Comparison of ENCODE assay signal across 28 cellular contexts in the genomic region with DNA sequence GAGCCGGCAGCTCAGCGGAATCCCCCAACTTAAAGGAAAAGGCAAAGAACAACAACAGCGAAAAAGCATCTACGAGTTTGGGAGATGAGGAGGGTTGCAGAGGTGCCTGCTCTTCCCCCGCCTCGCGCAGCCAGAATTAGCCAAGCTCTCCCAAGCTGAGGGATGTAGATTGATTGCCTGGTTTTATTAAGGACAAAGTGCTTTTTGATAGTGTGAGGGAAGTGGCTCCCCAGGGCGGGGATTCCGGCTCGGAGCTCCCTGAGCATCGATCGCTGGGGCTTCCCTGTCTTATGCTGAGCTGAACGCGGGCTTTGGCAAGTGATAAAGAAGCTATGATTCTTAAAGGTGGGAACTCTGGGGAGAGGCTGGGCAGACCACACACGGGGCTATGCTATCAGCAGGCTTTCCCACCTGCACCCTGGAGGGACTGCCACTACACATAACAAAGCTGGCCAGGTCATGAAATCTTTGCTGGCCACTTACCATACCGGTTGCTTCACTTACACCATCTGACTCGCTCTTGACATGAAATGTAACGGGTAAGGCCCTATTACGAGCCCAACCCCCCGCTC.
"Had no signal": no experiment of that assay in that cellular context is flagged by ENCODE, and none has a peak within 500 bp of the region (broad histone marks: within the 10 kb centered on the region; RNA-seq: fewer than 3 reads in every experiment).

No MANE protein-coding gene starts in this region.

- H3K27ac ChIP-seq: brain microvascular endothelial cell, left ventricle myocardium inferior, neutrophil, ovary, psoas muscle, testis, upper lobe of left lung had no signal

- H3K27ac Mint-ChIP-seq: activated B cell treated with CpG ODN at 0.5 μM for 24 hours; activated CD4-positive, alpha-beta T cell treated with anti-CD3 and anti-CD28 coated beads for 36 hours; activated T-cell treated with anti-CD3 and anti-CD28 coated beads, Interleukin-2, amount 50 U/mL, for 24 hours; activated T-helper 17 cell treated with anti-CD3 and anti-CD28 coated beads, Interleukin-2, amount 50 U/mL, for 72 hours; natural killer cell; T-helper 1 cell treated with Interleukin-12 subunit alpha and Interleukin-12 subunit beta and Interleukin-4 antibody, amounts not matched to agents 30 μg/mL and 1 μg/mL, for 36 hours had no signal

- DNase-seq: activated B cell treated with CpG ODN at 0.5 μM for 24 hours; activated CD4-positive, alpha-beta T cell treated with anti-CD3 and anti-CD28 coated beads for 36 hours; activated CD4-positive, alpha-beta T cell treated with anti-CD3 and anti-CD28 coated beads, Interleukin-2, amount 50 U/mL, for 4 hours; activated CD8-positive, alpha-beta memory T cell treated with anti-CD3 and anti-CD28 coated beads for 24 hours; activated CD8-positive, alpha-beta memory T cell treated with anti-CD3 and anti-CD28 coated beads, Interleukin-2, amount 50 U/mL, for 4 hours; activated T-cell treated with anti-CD3 and anti-CD28 coated beads, Interleukin-2, amount 50 U/mL, for 24 hours; aorta; brain microvascular endothelial cell; caudate nucleus; dermis blood vessel endothelial cell; effector memory CD4-positive, alpha-beta T cell; foreskin melanocyte; kidney glomerular epithelial cell; left ventricle myocardium inferior; natural killer cell; ovary; psoas muscle; right cardiac atrium; stimulated activated CD4-positive, alpha-beta T cell treated with anti-CD3 and anti-CD28 coated beads, Interleukin-1b, Interleukin-23, amount 100 ng/mL, for 48 hours; T1000; testis; upper lobe of left lung had no signal

- H3K36me3 Mint-ChIP-seq: activated naive CD4-positive, alpha-beta T cell treated with anti-CD3 and anti-CD28 coated beads, Interleukin-2, amount 50 U/mL, for 72 hours; natural killer cell; stimulated activated effector memory CD8-positive, alpha-beta T cell treated with anti-CD3 and anti-CD28 coated beads, Interleukin-12 subunit alpha, Interleukin-12 subunit beta, amount 100 ng/mL, for 72 hours had no signal

- H3K27me3 Mint-ChIP-seq: activated CD4-positive, alpha-beta T cell treated with anti-CD3 and anti-CD28 coated beads for 36 hours; activated T-cell treated with anti-CD3 and anti-CD28 coated beads, Interleukin-2, amount 50 U/mL, for 24 hours had no signal

- H3K9me3 Mint-ChIP-seq: activated B cell treated with CpG ODN at 0.5 μM for 24 hours; activated naive CD4-positive, alpha-beta T cell treated with anti-CD3 and anti-CD28 coated beads, Interleukin-2, amount 50 U/mL, for 72 hours; activated T-cell treated with anti-CD3 and anti-CD28 coated beads, Interleukin-2, amount 50 U/mL, for 24 hours; activated T-helper 17 cell treated with anti-CD3 and anti-CD28 coated beads, Interleukin-2, amount 50 U/mL, for 72 hours; natural killer cell; stimulated activated effector memory CD8-positive, alpha-beta T cell treated with anti-CD3 and anti-CD28 coated beads, Interleukin-12 subunit alpha, Interleukin-12 subunit beta, amount 100 ng/mL, for 72 hours; T-helper 1 cell treated with Interleukin-12 subunit alpha and Interleukin-12 subunit beta and Interleukin-4 antibody, amounts not matched to agents 30 μg/mL and 1 μg/mL, for 36 hours had no signal

- H3K4me3 ChIP-seq: left ventricle myocardium inferior, ovary, psoas muscle, testis, upper lobe of left lung had no signal

- H3K9me3 ChIP-seq: left ventricle myocardium inferior, neutrophil, ovary, psoas muscle, testis, upper lobe of left lung had no signal

- H3K4me1 Mint-ChIP-seq: activated B cell treated with CpG ODN at 0.5 μM for 24 hours; activated CD4-positive, alpha-beta T cell treated with anti-CD3 and anti-CD28 coated beads for 36 hours; activated T-helper 17 cell treated with anti-CD3 and anti-CD28 coated beads, Interleukin-2, amount 50 U/mL, for 72 hours; natural killer cell; stimulated activated effector memory CD8-positive, alpha-beta T cell treated with anti-CD3 and anti-CD28 coated beads, Interleukin-12 subunit alpha, Interleukin-12 subunit beta, amount 100 ng/mL, for 72 hours had no signal

- ATAC-seq: activated CD4-positive, alpha-beta T cell treated with anti-CD3 and anti-CD28 coated beads for 36 hours; activated naive CD4-positive, alpha-beta T cell treated with anti-CD3 and anti-CD28 coated beads, Interleukin-2, amount 50 U/mL, for 72 hours; activated T-helper 17 cell treated with anti-CD3 and anti-CD28 coated beads, Interleukin-2, amount 50 U/mL, for 72 hours; esophagus mucosa; natural killer cell; stimulated activated effector memory CD8-positive, alpha-beta T cell treated with anti-CD3 and anti-CD28 coated beads, Interleukin-12 subunit alpha, Interleukin-12 subunit beta, amount 100 ng/mL, for 72 hours had no signal

- H3K4me3 Mint-ChIP-seq: activated B cell treated with CpG ODN at 0.5 μM for 24 hours; activated CD4-positive, alpha-beta T cell treated with anti-CD3 and anti-CD28 coated beads for 36 hours; activated T-cell treated with anti-CD3 and anti-CD28 coated beads, Interleukin-2, amount 50 U/mL, for 24 hours; activated T-helper 17 cell treated with anti-CD3 and anti-CD28 coated beads, Interleukin-2, amount 50 U/mL, for 72 hours; natural killer cell; stimulated activated effector memory CD8-positive, alpha-beta T cell treated with anti-CD3 and anti-CD28 coated beads, Interleukin-12 subunit alpha, Interleukin-12 subunit beta, amount 100 ng/mL, for 72 hours; T-helper 1 cell treated with Interleukin-12 subunit alpha and Interleukin-12 subunit beta and Interleukin-4 antibody, amounts not matched to agents 30 μg/mL and 1 μg/mL, for 36 hours had no signal

- H3K27me3 ChIP-seq: brain microvascular endothelial cell, neutrophil, ovary, testis, upper lobe of left lung had no signal

- H3K36me3 ChIP-seq: brain microvascular endothelial cell, neutrophil, ovary had no signal

- H3K4me1 ChIP-seq: left ventricle myocardium inferior, psoas muscle, testis, upper lobe of left lung had no signal
